ENCODE assay signal across 8 cellular contexts in genomic region chr4:10106421-10107039, GRCh38. TPM values are rescaled to one million over a fixed set of nuclear protein-coding genes. Genes with fewer than 3 reads are reported as not detected.
A peak's percentile ranks its signal among the peaks of the same experiment; 100 is the strongest.
DNase-seq lines count a peak whose midpoint lies in the region; ATAC-seq, FAIRE-seq and TF ChIP-seq lines count a peak whose summit lies in the region.

No MANE protein-coding gene starts in this region.

- peaks cover 15% of the 10 kb centered on the region for H3K27me3 Mint-ChIP-seq in GM23338 (ENCODE audit: insufficient read depth, low read depth, poor library complexity)
- H3K27me3 Mint-ChIP-seq in activated naive CD8-positive, alpha-beta T cell treated with anti-CD3 and anti-CD28 coated beads, Interleukin-2, amount 50 U/mL, for 24 hours: no peaks in the 10 kb centered on the region

- H3K36me3 Mint-ChIP-seq in GM23338 (ENCODE audit: low read depth): peaks cover 63% of the 10 kb centered on the region
- H3K36me3 Mint-ChIP-seq in activated naive CD8-positive, alpha-beta T cell treated with anti-CD3 and anti-CD28 coated beads, Interleukin-2, amount 50 U/mL, for 24 hours (ENCODE audit: low read depth): peaks cover 75% of the 10 kb centered on the region

- no peak for FAIRE-seq in small intestine (lab: Jason Lieb, UNC)

- H3K9me3 ChIP-seq in small intestine (ENCODE audit: control insufficient read depth, low read depth) (no peaks in the 10 kb centered on the region), WERI-Rb-1 (ENCODE audit: severe bottlenecking) (no peaks in the 10 kb centered on the region)

- H3K4me2 ChIP-seq in GM23338: no peak overlapping the region

- no peaks in the 10 kb centered on the region; the same call in 2 of the 3 replicates for H3K9me3 Mint-ChIP-seq in GM23338
- no peaks in the 10 kb centered on the region for H3K9me3 Mint-ChIP-seq in activated naive CD8-positive, alpha-beta T cell treated with anti-CD3 and anti-CD28 coated beads, Interleukin-2, amount 50 U/mL, for 24 hours

- H3K4me1 ChIP-seq in GM23338 (ENCODE audit: insufficient read depth) (peaks cover 15% of the 10 kb centered on the region), small intestine (ENCODE audit: control insufficient read depth in 2 of 2, insufficient read depth in 1 of 2, low read depth in 1 of 2, low read length in 1 of 2) (peaks cover 17 to 44% of the 10 kb centered on the region in 2 donors)

- no peak for DNase-seq in GM23338 (ENCODE audit: low spot score)
- peak; percentile 86 to 94 for DNase-seq in SW 1271 (lab: John Stamatoyannopoulos, UW)
- DNase-seq in activated naive CD8-positive, alpha-beta T cell treated with anti-CD3 and anti-CD28 coated beads, Interleukin-2, amount 50 U/mL, for 24 hours: peak; percentile 77
- peak; percentile 64 for DNase-seq in left ventricle myocardium superior
- DNase-seq in small intestine: no peak
- DNase-seq in WERI-Rb-1: no peak

- peaks cover 100% of the 10 kb centered on the region for H3K79me2 ChIP-seq in GM23338 (replicated peaks; ENCODE audit: insufficient read depth)

- peak overlapping the region; percentile 20; the same call in 1 of the 2 replicates for H3K27ac Mint-ChIP-seq in GM23338
- peak overlapping the region; percentile 94 for H3K27ac Mint-ChIP-seq in activated naive CD8-positive, alpha-beta T cell treated with anti-CD3 and anti-CD28 coated beads, Interleukin-2, amount 50 U/mL, for 24 hours

- 33 to 41% (median 39%) methylated on average over 13 of the region's 13 CpGs for WGBS in small intestine, 3 donors

- H3K4me3 Mint-ChIP-seq in GM23338: no peak overlapping the region
- peak overlapping the region; percentile 81 for H3K4me3 Mint-ChIP-seq in activated naive CD8-positive, alpha-beta T cell treated with anti-CD3 and anti-CD28 coated beads, Interleukin-2, amount 50 U/mL, for 24 hours

- H2AFZ ChIP-seq in GM23338: no peak overlapping the region

- H3K4me1 Mint-ChIP-seq in GM23338: peaks cover 93% of the 10 kb centered on the region
- peaks cover 99% of the 10 kb centered on the region for H3K4me1 Mint-ChIP-seq in activated naive CD8-positive, alpha-beta T cell treated with anti-CD3 and anti-CD28 coated beads, Interleukin-2, amount 50 U/mL, for 24 hours

- H3K27ac ChIP-seq in GM23338 (ENCODE audit: low read depth) (no peak overlapping the region), small intestine (ENCODE audit: low read depth in 1 of 2, low read length in 1 of 2) (peak overlapping the region; percentile 50 to 85), WERI-Rb-1 (no peak overlapping the region)

- H3K36me3 ChIP-seq in GM23338 (ENCODE audit: insufficient read depth) (peaks cover 16% of the 10 kb centered on the region), small intestine (ENCODE audit: control insufficient read depth in 2 of 2, insufficient read depth in 2 of 2, low read length in 2 of 2) (peaks cover 6 to 16% of the 10 kb centered on the region in 2 donors), WERI-Rb-1 (peaks cover 70% of the 10 kb centered on the region)

- peaks cover 88% of the 10 kb centered on the region for H4K20me1 ChIP-seq in GM23338 (replicated peaks; ENCODE audit: insufficient read depth)

- intact Hi-C loops in left ventricle myocardium superior (cut with micrococcal nuclease): no loop called here

- H3F3A ChIP-seq in GM23338 (replicated peaks; ENCODE audit: low read depth): no peaks in the 10 kb centered on the region

- no peaks in the 10 kb centered on the region for H3K9me2 ChIP-seq in GM23338 (ENCODE audit: insufficient read depth)

- TF ChIP-seq CTCF in GM23338 (conservative IDR thresholded peaks at IDR 0.05; ENCODE audit: low read depth in 2 of 2) (no peak), WERI-Rb-1 (IDR thresholded peaks at IDR 0.05; ENCODE audit: low read depth, low read length) (no peak)

- H3K4me3 ChIP-seq in GM23338 (no peak overlapping the region), small intestine (ENCODE audit: low read depth in 1 of 2, low read length in 2 of 2) (no peak overlapping the region), WERI-Rb-1 (ENCODE audit: low read depth, low read length) (no peak overlapping the region)

- ATAC-seq in GM23338 (peak; percentile 2; the same call in 2 of the 3 replicates), left ventricle myocardium superior (peak; percentile 72), GM18517 (IDR thresholded peaks at IDR 0.05; ENCODE audit: unreplicated experiment) (no peak), GM19328 (IDR thresholded peaks at IDR 0.05; ENCODE audit: unreplicated experiment) (no peak)
- peak; percentile 91 for ATAC-seq in activated naive CD8-positive, alpha-beta T cell treated with anti-CD3 and anti-CD28 coated beads, Interleukin-2, amount 50 U/mL, for 24 hours

- H3K27me3 ChIP-seq in GM23338 (ENCODE audit: insufficient read depth) (no peaks in the 10 kb centered on the region), small intestine (ENCODE audit: control insufficient read depth in 2 of 2, insufficient read depth in 2 of 2, low read length in 2 of 2) (no peaks in the 10 kb centered on the region), WERI-Rb-1 (ENCODE audit: insufficient read depth, low read depth, severe bottlenecking) (no peaks in the 10 kb centered on the region)

TF ChIP-seq in GM23338, 12 proteins besides CTCF, POLR2A, EP300 and RAD21:
- TF ChIP-seq CREB1 (CRISPR knock-in tag; IDR thresholded peaks at IDR 0.05; ENCODE audit: low read depth): no peak
- no peak for TF ChIP-seq NANOG (IDR thresholded peaks at IDR 0.05; ENCODE audit: borderline replicate concordance)
- TF ChIP-seq STAT1 (IDR thresholded peaks at IDR 0.05; ENCODE audit: unreplicated experiment): no peak
- TF ChIP-seq, protein P1, sequence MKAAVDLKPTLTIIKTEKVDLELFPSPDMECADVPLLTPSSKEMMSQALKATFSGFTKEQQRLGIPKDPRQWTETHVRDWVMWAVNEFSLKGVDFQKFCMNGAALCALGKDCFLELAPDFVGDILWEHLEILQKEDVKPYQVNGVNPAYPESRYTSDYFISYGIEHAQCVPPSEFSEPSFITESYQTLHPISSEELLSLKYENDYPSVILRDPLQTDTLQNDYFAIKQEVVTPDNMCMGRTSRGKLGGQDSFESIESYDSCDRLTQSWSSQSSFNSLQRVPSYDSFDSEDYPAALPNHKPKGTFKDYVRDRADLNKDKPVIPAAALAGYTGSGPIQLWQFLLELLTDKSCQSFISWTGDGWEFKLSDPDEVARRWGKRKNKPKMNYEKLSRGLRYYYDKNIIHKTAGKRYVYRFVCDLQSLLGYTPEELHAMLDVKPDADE (IDR thresholded peaks at IDR 0.05): no peak
- TF ChIP-seq JUNB (IDR thresholded peaks at IDR 0.05; ENCODE audit: unreplicated experiment): no peak
- no peak for TF ChIP-seq EZH2phosphoT487 (IDR thresholded peaks at IDR 0.05; ENCODE audit: unreplicated experiment)
- no peak for TF ChIP-seq POLR2AphosphoS5 (IDR thresholded peaks at IDR 0.05; ENCODE audit: low read depth)
- TF ChIP-seq ZNF114 (CRISPR knock-in tag; IDR thresholded peaks at IDR 0.05): no peak
- no peak for TF ChIP-seq ZNF331 (CRISPR knock-in tag; IDR thresholded peaks at IDR 0.05; ENCODE audit: low read depth)
- TF ChIP-seq EZH2 (IDR thresholded peaks at IDR 0.05; ENCODE audit: low read depth, unreplicated experiment): no peak

RNA-seq across cellular contexts. Expression of gene WDR1, which starts 10.1 kb away (rescaled TPM):
- total RNA-seq in GM23338 (2014; rRNA removed; shearing (Covaris generic)): 233 and 248 TPM in 2 replicates
- polyA plus RNA-seq in GM23338 (2016; fragmentation: Nextera tagmentation; extraction: Ambion mirVana) (90.9 and 93.2 TPM in 2 replicates), small intestine (100 to 1,000 TPM; 154 to 196 (median 176) TPM)
- total RNA-seq in left ventricle myocardium superior: 182 TPM

Comparison
In these comparisons a context has a peak if more than half of its experiments do, and no peak if none do; other contexts are left out.
1. ATAC-seq: peak in GM23338 (single experiment), activated naive CD8-positive, alpha-beta T cell treated with anti-CD3 and anti-CD28 coated beads, Interleukin-2, amount 50 U/mL, for 24 hours (single experiment) and left ventricle myocardium superior (single experiment); none in GM18517 (single experiment) and GM19328 (single experiment).
2. DNase-seq: peak in SW 1271 (2 of 2), activated naive CD8-positive, alpha-beta T cell treated with anti-CD3 and anti-CD28 coated beads, Interleukin-2, amount 50 U/mL, for 24 hours (single experiment) and left ventricle myocardium superior (single experiment); none in GM23338 (single experiment), small intestine (single experiment) and WERI-Rb-1 (single experiment).
3. H3K27ac ChIP-seq: peak in small intestine (2 of 2); none in GM23338 (single experiment) and WERI-Rb-1 (single experiment).